ENCODE assay signal across 1 cellular context in the genomic region with DNA sequence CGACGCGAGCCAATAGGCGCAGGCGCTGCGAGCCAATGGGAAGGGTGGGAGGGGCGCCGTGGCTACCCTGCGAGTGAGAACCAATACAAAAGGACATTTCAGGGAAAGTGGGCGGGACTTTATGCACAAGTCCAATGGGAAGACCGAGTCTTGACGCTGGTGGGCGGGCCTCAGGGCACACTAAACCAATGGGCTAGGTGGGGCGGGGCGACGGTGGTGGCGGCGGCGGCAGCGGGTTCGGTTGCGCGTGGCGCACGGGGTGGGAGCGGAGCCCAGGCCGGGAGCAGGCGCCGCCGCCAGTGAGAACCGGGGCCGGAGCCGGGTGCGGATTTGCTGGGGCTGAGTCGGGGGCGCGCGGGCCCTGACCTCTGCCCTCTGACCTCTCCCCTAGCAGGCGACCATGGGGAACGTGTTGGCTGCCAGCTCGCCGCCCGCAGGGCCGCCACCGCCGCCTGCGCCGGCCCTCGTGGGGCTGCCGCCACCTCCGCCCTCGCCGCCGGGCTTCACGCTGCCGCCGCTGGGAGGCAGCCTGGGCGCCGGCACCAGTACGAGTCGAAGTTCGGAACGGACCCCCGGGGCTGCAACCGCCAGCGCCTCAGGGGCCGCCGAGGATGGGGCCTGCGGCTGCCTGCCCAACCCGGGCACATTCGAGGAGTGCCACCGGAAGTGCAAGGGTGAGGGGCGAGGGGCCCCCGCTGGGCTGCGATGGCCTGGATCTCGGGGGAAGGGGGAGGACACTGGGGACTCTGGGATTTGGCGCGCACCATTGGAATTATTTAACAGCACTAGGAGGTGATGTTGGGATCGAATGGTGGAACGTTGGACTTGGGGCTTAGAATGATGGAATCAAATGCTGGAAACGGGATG.
TF ChIP-seq lines count a peak whose summit lies in the region.

A gene (plus strand): TSS at position 239 of the 867 bp plus-strand sequence. CDS start 162 bp downstream, at position 401.

TF ChIP-seq in HepG2, 621 proteins besides CTCF, POLR2A, EP300 and RAD21 (continued from another document and continues in another):
- TF ChIP-seq, protein P1, sequence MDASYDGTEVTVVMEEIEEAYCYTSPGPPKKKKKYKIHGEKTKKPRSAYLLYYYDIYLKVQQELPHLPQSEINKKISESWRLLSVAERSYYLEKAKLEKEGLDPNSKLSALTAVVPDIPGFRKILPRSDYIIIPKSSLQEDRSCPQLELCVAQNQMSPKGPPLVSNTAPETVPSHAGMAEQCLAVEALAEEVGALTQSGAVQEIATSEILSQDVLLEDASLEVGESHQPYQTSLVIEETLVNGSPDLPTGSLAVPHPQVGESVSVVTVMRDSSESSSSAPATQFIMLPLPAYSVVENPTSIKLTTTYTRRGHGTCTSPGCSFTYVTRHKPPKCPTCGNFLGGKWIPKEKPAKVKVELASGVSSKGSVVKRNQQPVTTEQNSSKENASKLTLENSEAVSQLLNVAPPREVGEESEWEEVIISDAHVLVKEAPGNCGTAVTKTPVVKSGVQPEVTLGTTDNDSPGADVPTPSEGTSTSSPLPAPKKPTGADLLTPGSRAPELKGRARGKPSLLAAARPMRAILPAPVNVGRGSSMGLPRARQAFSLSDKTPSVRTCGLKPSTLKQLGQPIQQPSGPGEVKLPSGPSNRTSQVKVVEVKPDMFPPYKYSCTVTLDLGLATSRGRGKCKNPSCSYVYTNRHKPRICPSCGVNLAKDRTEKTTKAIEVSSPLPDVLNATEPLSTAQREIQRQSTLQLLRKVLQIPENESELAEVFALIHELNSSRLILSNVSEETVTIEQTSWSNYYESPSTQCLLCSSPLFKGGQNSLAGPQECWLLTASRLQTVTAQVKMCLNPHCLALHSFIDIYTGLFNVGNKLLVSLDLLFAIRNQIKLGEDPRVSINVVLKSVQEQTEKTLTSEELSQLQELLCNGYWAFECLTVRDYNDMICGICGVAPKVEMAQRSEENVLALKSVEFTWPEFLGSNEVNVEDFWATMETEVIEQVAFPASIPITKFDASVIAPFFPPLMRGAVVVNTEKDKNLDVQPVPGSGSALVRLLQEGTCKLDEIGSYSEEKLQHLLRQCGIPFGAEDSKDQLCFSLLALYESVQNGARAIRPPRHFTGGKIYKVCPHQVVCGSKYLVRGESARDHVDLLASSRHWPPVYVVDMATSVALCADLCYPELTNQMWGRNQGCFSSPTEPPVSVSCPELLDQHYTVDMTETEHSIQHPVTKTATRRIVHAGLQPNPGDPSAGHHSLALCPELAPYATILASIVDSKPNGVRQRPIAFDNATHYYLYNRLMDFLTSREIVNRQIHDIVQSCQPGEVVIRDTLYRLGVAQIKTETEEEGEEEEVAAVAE (CRISPR knock-in tag; IDR thresholded peaks at IDR 0.05; ENCODE audit: borderline replicate concordance), result peak; percentile 99
- TF ChIP-seq PHF8 (CRISPR knock-in tag; IDR thresholded peaks at IDR 0.05) (peak; percentile 59; the same call in 1 of the 2 replicates), ZFP37 (CRISPR knock-in tag; IDR thresholded peaks at IDR 0.05; ENCODE audit: borderline replicate concordance) (no peak), ZNF782 (CRISPR knock-in tag; IDR thresholded peaks at IDR 0.05; ENCODE audit: borderline replicate concordance) (no peak; the same call in 1 of the 2 replicates), GLI4 (CRISPR knock-in tag; IDR thresholded peaks at IDR 0.05; ENCODE audit: borderline replicate concordance) (no peak), EHMT2 (IDR thresholded peaks at IDR 0.05; ENCODE audit: borderline replicate concordance, low read depth, low read length) (no peak), ZNF468 (CRISPR knock-in tag; IDR thresholded peaks at IDR 0.05) (0 out of 2 replicates have a peak, but pooled peaks have one; percentile 52), ZFP1 (CRISPR knock-in tag; IDR thresholded peaks at IDR 0.05) (no peak), ZFP90 (CRISPR knock-in tag; IDR thresholded peaks at IDR 0.05; ENCODE audit: borderline replicate concordance) (no peak), ZNF749 (CRISPR knock-in tag; IDR thresholded peaks at IDR 0.05; ENCODE audit: borderline replicate concordance) (peak; percentile 64; the same call in 1 of the 2 replicates), ZFX (CRISPR knock-in tag; IDR thresholded peaks at IDR 0.05; ENCODE audit: low read depth) (peak; percentile 65), ZNF253 (CRISPR knock-in tag; IDR thresholded peaks at IDR 0.05; ENCODE audit: borderline replicate concordance) (no peak), SALL2 (CRISPR knock-in tag; IDR thresholded peaks at IDR 0.05) (peak; percentile 26; the same call in 1 of the 2 replicates), XRCC5 (optimal IDR thresholded peaks at IDR 0.05; ENCODE audit: low read length) (no peak), HNF4G (IDR thresholded peaks at IDR 0.05; ENCODE audit: borderline replicate concordance, low read depth, low read length) (peak; percentile 59; the same call in 1 of the 2 replicates), HNF4G (CRISPR knock-in tag; IDR thresholded peaks at IDR 0.05; ENCODE audit: borderline replicate concordance, low read depth) (peak; percentile 46; the same call in 1 of the 2 replicates), SP1 (IDR thresholded peaks at IDR 0.05) (peak; percentile 95), SP1 (CRISPR knock-in tag; IDR thresholded peaks at IDR 0.05) (peak; percentile 93), HES4 (CRISPR knock-in tag; IDR thresholded peaks at IDR 0.05; ENCODE audit: borderline replicate concordance) (0 out of 2 replicates have a peak, but pooled peaks have one; percentile 33), POLR2AphosphoS5 (IDR thresholded peaks at IDR 0.05; ENCODE audit: low read depth, low read length) (peak; percentile 24; the same call in 1 of the 2 replicates), ZFY (CRISPR knock-in tag; IDR thresholded peaks at IDR 0.05) (peak; percentile 74), JUNB (CRISPR knock-in tag; IDR thresholded peaks at IDR 0.05; ENCODE audit: borderline replicate concordance) (no peak), ZNF33A (CRISPR knock-in tag; IDR thresholded peaks at IDR 0.05; ENCODE audit: borderline replicate concordance) (no peak), RBAK (CRISPR knock-in tag; IDR thresholded peaks at IDR 0.05) (no peak)
- TF ChIP-seq, protein P2, sequence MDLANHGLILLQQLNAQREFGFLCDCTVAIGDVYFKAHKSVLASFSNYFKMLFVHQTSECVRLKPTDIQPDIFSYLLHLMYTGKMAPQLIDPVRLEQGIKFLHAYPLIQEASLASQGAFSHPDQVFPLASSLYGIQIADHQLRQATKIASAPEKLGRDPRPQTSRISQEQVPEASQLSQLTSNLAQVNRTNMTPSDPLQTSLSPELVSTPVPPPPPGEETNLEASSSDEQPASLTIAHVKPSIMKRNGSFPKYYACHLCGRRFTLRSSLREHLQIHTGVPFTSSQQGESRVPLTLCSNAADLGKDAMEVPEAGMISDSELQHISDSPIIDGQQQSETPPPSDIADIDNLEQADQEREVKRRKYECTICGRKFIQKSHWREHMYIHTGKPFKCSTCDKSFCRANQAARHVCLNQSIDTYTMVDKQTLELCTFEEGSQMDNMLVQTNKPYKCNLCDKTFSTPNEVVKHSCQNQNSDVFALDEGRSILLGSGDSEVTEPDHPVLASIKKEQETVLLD (CRISPR knock-in tag; IDR thresholded peaks at IDR 0.05; ENCODE audit: low read depth), result peak; percentile 89
- TF ChIP-seq, protein P3, sequence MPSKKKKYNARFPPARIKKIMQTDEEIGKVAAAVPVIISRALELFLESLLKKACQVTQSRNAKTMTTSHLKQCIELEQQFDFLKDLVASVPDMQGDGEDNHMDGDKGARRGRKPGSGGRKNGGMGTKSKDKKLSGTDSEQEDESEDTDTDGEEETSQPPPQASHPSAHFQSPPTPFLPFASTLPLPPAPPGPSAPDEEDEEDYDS (CRISPR knock-in tag; IDR thresholded peaks at IDR 0.05), result peak; percentile 57; the same call in 1 of the 2 replicates
- TF ChIP-seq, protein P4, sequence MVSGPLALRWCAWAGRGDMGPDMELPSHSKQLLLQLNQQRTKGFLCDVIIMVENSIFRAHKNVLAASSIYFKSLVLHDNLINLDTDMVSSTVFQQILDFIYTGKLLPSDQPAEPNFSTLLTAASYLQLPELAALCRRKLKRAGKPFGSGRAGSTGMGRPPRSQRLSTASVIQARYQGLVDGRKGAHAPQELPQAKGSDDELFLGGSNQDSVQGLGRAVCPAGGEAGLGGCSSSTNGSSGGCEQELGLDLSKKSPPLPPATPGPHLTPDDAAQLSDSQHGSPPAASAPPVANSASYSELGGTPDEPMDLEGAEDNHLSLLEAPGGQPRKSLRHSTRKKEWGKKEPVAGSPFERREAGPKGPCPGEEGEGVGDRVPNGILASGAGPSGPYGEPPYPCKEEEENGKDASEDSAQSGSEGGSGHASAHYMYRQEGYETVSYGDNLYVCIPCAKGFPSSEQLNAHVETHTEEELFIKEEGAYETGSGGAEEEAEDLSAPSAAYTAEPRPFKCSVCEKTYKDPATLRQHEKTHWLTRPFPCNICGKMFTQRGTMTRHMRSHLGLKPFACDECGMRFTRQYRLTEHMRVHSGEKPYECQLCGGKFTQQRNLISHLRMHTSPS (CRISPR knock-in tag; IDR thresholded peaks at IDR 0.05; ENCODE audit: low read depth), result 0 out of 2 replicates have a peak, but pooled peaks have one; percentile 13
- TF ChIP-seq, protein P5, sequence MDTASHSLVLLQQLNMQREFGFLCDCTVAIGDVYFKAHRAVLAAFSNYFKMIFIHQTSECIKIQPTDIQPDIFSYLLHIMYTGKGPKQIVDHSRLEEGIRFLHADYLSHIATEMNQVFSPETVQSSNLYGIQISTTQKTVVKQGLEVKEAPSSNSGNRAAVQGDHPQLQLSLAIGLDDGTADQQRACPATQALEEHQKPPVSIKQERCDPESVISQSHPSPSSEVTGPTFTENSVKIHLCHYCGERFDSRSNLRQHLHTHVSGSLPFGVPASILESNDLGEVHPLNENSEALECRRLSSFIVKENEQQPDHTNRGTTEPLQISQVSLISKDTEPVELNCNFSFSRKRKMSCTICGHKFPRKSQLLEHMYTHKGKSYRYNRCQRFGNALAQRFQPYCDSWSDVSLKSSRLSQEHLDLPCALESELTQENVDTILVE (CRISPR knock-in tag; IDR thresholded peaks at IDR 0.05), result peak; percentile 9; the same call in 1 of the 2 replicates
- TF ChIP-seq, protein P6, sequence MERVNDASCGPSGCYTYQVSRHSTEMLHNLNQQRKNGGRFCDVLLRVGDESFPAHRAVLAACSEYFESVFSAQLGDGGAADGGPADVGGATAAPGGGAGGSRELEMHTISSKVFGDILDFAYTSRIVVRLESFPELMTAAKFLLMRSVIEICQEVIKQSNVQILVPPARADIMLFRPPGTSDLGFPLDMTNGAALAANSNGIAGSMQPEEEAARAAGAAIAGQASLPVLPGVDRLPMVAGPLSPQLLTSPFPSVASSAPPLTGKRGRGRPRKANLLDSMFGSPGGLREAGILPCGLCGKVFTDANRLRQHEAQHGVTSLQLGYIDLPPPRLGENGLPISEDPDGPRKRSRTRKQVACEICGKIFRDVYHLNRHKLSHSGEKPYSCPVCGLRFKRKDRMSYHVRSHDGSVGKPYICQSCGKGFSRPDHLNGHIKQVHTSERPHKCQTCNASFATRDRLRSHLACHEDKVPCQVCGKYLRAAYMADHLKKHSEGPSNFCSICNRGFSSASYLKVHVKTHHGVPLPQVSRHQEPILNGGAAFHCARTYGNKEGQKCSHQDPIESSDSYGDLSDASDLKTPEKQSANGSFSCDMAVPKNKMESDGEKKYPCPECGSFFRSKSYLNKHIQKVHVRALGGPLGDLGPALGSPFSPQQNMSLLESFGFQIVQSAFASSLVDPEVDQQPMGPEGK (CRISPR knock-in tag; IDR thresholded peaks at IDR 0.05), result peak; percentile 76
- TF ChIP-seq, protein P7, sequence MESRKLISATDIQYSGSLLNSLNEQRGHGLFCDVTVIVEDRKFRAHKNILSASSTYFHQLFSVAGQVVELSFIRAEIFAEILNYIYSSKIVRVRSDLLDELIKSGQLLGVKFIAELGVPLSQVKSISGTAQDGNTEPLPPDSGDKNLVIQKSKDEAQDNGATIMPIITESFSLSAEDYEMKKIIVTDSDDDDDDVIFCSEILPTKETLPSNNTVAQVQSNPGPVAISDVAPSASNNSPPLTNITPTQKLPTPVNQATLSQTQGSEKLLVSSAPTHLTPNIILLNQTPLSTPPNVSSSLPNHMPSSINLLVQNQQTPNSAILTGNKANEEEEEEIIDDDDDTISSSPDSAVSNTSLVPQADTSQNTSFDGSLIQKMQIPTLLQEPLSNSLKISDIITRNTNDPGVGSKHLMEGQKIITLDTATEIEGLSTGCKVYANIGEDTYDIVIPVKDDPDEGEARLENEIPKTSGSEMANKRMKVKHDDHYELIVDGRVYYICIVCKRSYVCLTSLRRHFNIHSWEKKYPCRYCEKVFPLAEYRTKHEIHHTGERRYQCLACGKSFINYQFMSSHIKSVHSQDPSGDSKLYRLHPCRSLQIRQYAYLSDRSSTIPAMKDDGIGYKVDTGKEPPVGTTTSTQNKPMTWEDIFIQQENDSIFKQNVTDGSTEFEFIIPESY (CRISPR knock-in tag; IDR thresholded peaks at IDR 0.05), result no peak
- TF ChIP-seq, protein P8, sequence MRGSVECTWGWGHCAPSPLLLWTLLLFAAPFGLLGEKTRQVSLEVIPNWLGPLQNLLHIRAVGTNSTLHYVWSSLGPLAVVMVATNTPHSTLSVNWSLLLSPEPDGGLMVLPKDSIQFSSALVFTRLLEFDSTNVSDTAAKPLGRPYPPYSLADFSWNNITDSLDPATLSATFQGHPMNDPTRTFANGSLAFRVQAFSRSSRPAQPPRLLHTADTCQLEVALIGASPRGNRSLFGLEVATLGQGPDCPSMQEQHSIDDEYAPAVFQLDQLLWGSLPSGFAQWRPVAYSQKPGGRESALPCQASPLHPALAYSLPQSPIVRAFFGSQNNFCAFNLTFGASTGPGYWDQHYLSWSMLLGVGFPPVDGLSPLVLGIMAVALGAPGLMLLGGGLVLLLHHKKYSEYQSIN (CRISPR knock-in tag; IDR thresholded peaks at IDR 0.05; ENCODE audit: borderline replicate concordance), result no peak
- TF ChIP-seq, protein P9, sequence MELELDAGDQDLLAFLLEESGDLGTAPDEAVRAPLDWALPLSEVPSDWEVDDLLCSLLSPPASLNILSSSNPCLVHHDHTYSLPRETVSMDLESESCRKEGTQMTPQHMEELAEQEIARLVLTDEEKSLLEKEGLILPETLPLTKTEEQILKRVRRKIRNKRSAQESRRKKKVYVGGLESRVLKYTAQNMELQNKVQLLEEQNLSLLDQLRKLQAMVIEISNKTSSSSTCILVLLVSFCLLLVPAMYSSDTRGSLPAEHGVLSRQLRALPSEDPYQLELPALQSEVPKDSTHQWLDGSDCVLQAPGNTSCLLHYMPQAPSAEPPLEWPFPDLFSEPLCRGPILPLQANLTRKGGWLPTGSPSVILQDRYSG (CRISPR knock-in tag; IDR thresholded peaks at IDR 0.05), result no peak
- TF ChIP-seq, protein P10, sequence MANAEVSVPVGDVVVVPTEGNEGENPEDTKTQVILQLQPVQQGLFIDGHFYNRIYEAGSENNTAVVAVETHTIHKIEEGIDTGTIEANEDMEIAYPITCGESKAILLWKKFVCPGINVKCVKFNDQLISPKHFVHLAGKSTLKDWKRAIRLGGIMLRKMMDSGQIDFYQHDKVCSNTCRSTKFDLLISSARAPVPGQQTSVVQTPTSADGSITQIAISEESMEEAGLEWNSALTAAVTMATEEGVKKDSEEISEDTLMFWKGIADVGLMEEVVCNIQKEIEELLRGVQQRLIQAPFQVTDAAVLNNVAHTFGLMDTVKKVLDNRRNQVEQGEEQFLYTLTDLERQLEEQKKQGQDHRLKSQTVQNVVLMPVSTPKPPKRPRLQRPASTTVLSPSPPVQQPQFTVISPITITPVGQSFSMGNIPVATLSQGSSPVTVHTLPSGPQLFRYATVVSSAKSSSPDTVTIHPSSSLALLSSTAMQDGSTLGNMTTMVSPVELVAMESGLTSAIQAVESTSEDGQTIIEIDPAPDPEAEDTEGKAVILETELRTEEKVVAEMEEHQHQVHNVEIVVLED (CRISPR knock-in tag; IDR thresholded peaks at IDR 0.05; ENCODE audit: borderline replicate concordance), result peak; percentile 67
- TF ChIP-seq, protein P11, sequence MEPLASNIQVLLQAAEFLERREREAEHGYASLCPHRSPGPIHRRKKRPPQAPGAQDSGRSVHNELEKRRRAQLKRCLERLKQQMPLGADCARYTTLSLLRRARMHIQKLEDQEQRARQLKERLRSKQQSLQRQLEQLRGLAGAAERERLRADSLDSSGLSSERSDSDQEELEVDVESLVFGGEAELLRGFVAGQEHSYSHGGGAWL (CRISPR knock-in tag; IDR thresholded peaks at IDR 0.05), result peak; percentile 36; the same call in 1 of the 2 replicates
